29 cellular contexts compared by ENCODE assay signal in the genomic region with DNA sequence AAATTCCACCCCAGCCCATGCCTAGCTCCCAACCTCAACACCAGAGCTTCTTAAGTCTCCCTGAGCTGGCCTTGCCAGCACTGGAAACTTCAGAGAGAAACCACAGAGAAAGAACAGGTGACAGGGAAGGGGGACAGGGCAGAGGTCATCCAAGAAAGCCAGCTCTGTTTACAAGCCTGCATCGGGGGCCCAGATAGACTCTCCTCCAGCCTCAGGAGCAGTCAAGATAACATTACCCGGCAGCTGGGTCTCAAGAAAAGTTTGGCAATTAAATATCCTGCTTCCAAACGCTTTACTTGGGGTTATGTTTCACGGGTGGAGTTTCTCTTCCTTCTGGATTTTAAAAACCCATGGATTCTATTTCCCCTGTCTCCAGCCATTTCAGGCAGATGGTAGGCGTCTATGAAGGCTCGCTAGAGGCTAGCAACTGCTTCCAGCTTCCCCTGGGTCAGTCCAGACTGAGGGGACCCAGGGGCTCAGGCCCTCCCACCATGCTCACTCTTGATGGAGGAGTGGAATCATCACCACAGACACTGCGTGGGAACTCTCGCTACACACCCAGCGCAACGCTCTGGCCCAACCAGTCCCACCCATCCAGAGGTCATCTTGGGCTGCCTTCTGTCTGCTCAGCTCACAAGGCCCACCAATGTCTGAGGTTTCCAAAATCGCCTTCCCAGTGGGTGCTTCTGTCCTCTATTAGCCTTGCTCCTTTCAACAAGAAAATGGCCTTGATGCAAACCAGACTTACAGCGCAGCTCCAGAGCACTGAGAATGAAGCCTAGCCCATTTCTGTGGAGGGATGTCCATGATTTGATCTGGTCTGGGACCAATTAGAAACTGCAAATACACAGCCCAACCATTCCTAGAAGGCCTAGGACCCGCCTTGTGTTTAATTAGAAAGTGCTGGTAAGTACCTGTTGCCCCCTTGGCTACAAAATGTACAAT. TPM values are rescaled to one million over a fixed set of nuclear protein-coding genes. Genes with fewer than 3 reads are reported as not detected.
A peak's percentile ranks its signal among the peaks of the same experiment; 100 is the strongest.
DNase-seq lines count a peak whose midpoint lies in the region; ATAC-seq and TF ChIP-seq lines count a peak whose summit lies in the region.
"Had no signal": no experiment of that assay in that cellular context is flagged by ENCODE, and none has a peak within 500 bp of the region (broad histone marks: within the 10 kb centered on the region; RNA-seq: fewer than 3 reads in every experiment).

No MANE protein-coding gene starts in this region.

- no peaks in the 10 kb centered on the region for H3K36me3 Mint-ChIP-seq in CD4-positive, CD25-positive, alpha-beta regulatory T cell
- H3K36me3 Mint-ChIP-seq: activated CD8-positive, alpha-beta memory T cell treated with anti-CD3 and anti-CD28 coated beads, Interleukin-2, amount 10 ng/mL, durations not matched to agents 7 days and 5 days had no signal

- no peak for DNase-seq in CD4-positive, CD25-positive, alpha-beta regulatory T cell
- DNase-seq in SK-N-DZ (ENCODE audit: low spot score) (peak; percentile 92), left ventricle myocardium inferior (peak; percentile 39), neuronal stem cell (ENCODE audit: low spot score) (no peak)
- DNase-seq in stimulated activated CD4-positive, alpha-beta T cell treated with anti-CD3 and anti-CD28 coated beads, Interleukin-2, amount 100 ng/mL, for 48 hours = no peak
- no peak for DNase-seq in stimulated activated naive CD8-positive, alpha-beta T cell treated with anti-CD3 and anti-CD28 coated beads, Interleukin-15, Interleukin-2, amounts not matched to agents 100 U/mL and 50 U/mL, for 24 hours
- DNase-seq: ACHN; activated B cell treated with CpG ODN at 0.5 μM for 24 hours; activated CD4-positive, alpha-beta T cell treated with anti-CD3 and anti-CD28 coated beads, Interleukin-2, amount 50 U/mL, for 1 hour; activated CD8-positive, alpha-beta memory T cell treated with anti-CD3 and anti-CD28 coated beads, Interleukin-2, amount 10 ng/mL, durations not matched to agents 7 days and 5 days; activated naive CD4-positive, alpha-beta T cell treated with Interleukin-2 at 50 U/mL for 16 hours; BE2C; body of pancreas; COR-L47; DND-41; effector memory CD4-positive, alpha-beta T cell; erythroblast; head of caudate nucleus; HFFc6; kidney glomerular epithelial cell; NCI-H1417; NCI-H446; occipital lobe; stimulated activated CD4-positive, alpha-beta T cell treated with anti-CD3 and anti-CD28 coated beads, Interleukin-2, amount 100 ng/mL, for 24 hours; transverse colon had no signal

- intact Hi-C loops in left ventricle myocardium inferior (cut with micrococcal nuclease) = no loop called here

- H3K4me3 ChIP-seq in CD4-positive, CD25-positive, alpha-beta regulatory T cell (ENCODE audit: low read depth, low read length) = no peak overlapping the region
- H3K4me3 ChIP-seq in left ventricle myocardium inferior (no peak overlapping the region), neuronal stem cell (ENCODE audit: low read length in 2 of 2) (no peak overlapping the region)
- H3K4me3 ChIP-seq: body of pancreas, smooth muscle cell, transverse colon had no signal

- H3K4me3 Mint-ChIP-seq in CD4-positive, CD25-positive, alpha-beta regulatory T cell = no peak overlapping the region
- H3K4me3 Mint-ChIP-seq: activated B cell treated with CpG ODN at 0.5 μM for 24 hours; activated CD8-positive, alpha-beta memory T cell treated with anti-CD3 and anti-CD28 coated beads, Interleukin-2, amount 10 ng/mL, durations not matched to agents 7 days and 5 days; HFFc6 had no signal

- H2AK5ac ChIP-seq in neuronal stem cell (ENCODE audit: low read depth, low read length) = peak overlapping the region; percentile 36

- H3K9me3 Mint-ChIP-seq in CD4-positive, CD25-positive, alpha-beta regulatory T cell = no peaks in the 10 kb centered on the region
- H3K9me3 Mint-ChIP-seq: activated B cell treated with CpG ODN at 0.5 μM for 24 hours, HFFc6 had no signal

- no peak overlapping the region for H2AFZ ChIP-seq in neuronal stem cell (ENCODE audit: low read length)

- no CpG with 5 or more reads among the region's 13 CpGs for whole genome bisulfite sequencing in neuronal stem cell (ENCODE audit: extremely low coverage in 2 of 2, insufficient read length in 2 of 2, insufficient replicate concordance in 1 of 2), 2 donors

- H3K4me1 ChIP-seq in CD4-positive, CD25-positive, alpha-beta regulatory T cell (ENCODE audit: control insufficient read depth, insufficient read depth, low read length, poor library complexity, severe bottlenecking) = peaks cover 16% of the 10 kb centered on the region
- H3K4me1 ChIP-seq in left ventricle myocardium inferior = peaks cover 44% of the 10 kb centered on the region
- peaks cover 24 to 39% of the 10 kb centered on the region in 2 donors for H3K4me1 ChIP-seq in neuronal stem cell (ENCODE audit: control insufficient read depth in 2 of 2, insufficient read depth in 1 of 2, low read depth in 1 of 2, low read length in 2 of 2)

- no peak overlapping the region for H4K91ac ChIP-seq in neuronal stem cell (ENCODE audit: low read depth, low read length, poor library complexity)

- no peak overlapping the region for H2BK120ac ChIP-seq in neuronal stem cell (ENCODE audit: low read depth, low read length)

- TF ChIP-seq CTCF in left ventricle myocardium inferior (IDR thresholded peaks at IDR 0.05; ENCODE audit: borderline replicate concordance) = no peak

- H3K14ac ChIP-seq in neuronal stem cell (ENCODE audit: low read length) = no peak overlapping the region

- no peaks in the 10 kb centered on the region for H3K79me1 ChIP-seq in neuronal stem cell (ENCODE audit: low read depth, low read length)

- H3K9ac ChIP-seq in neuronal stem cell (ENCODE audit: low read depth, low read length, poor library complexity) = no peak overlapping the region
- H3K9ac ChIP-seq: KMS-11 had no signal

- no peaks in the 10 kb centered on the region for H3K36me3 ChIP-seq in CD4-positive, CD25-positive, alpha-beta regulatory T cell (ENCODE audit: control insufficient read depth, insufficient read depth, low read length)
- H3K36me3 ChIP-seq in left ventricle myocardium inferior (no peaks in the 10 kb centered on the region), neuronal stem cell (replicated peaks in 1 of 2; ENCODE audit: control insufficient read depth in 2 of 2, insufficient read depth in 2 of 2, low read length in 2 of 2) (no peaks in the 10 kb centered on the region)
- H3K36me3 ChIP-seq: BE2C, transverse colon had no signal

- H3K23ac ChIP-seq in neuronal stem cell (ENCODE audit: low read depth, low read length, poor library complexity) = no peak overlapping the region

- H3K27ac ChIP-seq in CD4-positive, CD25-positive, alpha-beta regulatory T cell (ENCODE audit: insufficient read depth, low read length, poor library complexity, severe bottlenecking) = no peak overlapping the region
- H3K27ac ChIP-seq in left ventricle myocardium inferior (replicated peaks) = peak overlapping the region; percentile 37
- no peak overlapping the region for H3K27ac ChIP-seq in neuronal stem cell (replicated peaks; ENCODE audit: low read length)
- H3K27ac ChIP-seq: body of pancreas, KMS-11, transverse colon had no signal

- no peaks in the 10 kb centered on the region for H3K27me3 ChIP-seq in CD4-positive, CD25-positive, alpha-beta regulatory T cell (ENCODE audit: control insufficient read depth, insufficient read depth, low read length)
- no peaks in the 10 kb centered on the region for H3K27me3 ChIP-seq in left ventricle myocardium inferior (ENCODE audit: low read depth)
- H3K27me3 ChIP-seq in neuronal stem cell (ENCODE audit: control insufficient read depth in 3 of 3, insufficient read depth in 3 of 3, low read depth in 1 of 3, low read length in 3 of 3) = no peaks in the 10 kb centered on the region
- H3K27me3 ChIP-seq: BE2C, body of pancreas, transverse colon had no signal

- no peak overlapping the region for H2BK15ac ChIP-seq in neuronal stem cell (ENCODE audit: low read length)

- H4K8ac ChIP-seq in neuronal stem cell (ENCODE audit: low read depth, low read length) = no peak overlapping the region

- no peak overlapping the region for H2BK5ac ChIP-seq in neuronal stem cell (ENCODE audit: low read length)

- H3K27ac Mint-ChIP-seq in CD4-positive, CD25-positive, alpha-beta regulatory T cell = peak overlapping the region in 2 of 3 donors; percentile 42 to 72
- H3K27ac Mint-ChIP-seq: activated B cell treated with CpG ODN at 0.5 μM for 24 hours; activated CD8-positive, alpha-beta memory T cell treated with anti-CD3 and anti-CD28 coated beads, Interleukin-2, amount 10 ng/mL, durations not matched to agents 7 days and 5 days; HFFc6 had no signal

- peak overlapping the region; percentile 66 for H3K18ac ChIP-seq in neuronal stem cell (ENCODE audit: low read length)

- no peak overlapping the region for H3K4ac ChIP-seq in neuronal stem cell (ENCODE audit: low read length)

- H3K27me3 Mint-ChIP-seq in CD4-positive, CD25-positive, alpha-beta regulatory T cell = peaks cover 4% of the 10 kb centered on the region
- H3K27me3 Mint-ChIP-seq: activated CD8-positive, alpha-beta memory T cell treated with anti-CD3 and anti-CD28 coated beads, Interleukin-2, amount 10 ng/mL, durations not matched to agents 7 days and 5 days had no signal

- H3K4me2 ChIP-seq in neuronal stem cell (ENCODE audit: insufficient read depth, low read length, poor library complexity, severe bottlenecking) = no peak overlapping the region
- H3K4me2 ChIP-seq: KMS-11, smooth muscle cell had no signal

- H3K9me3 ChIP-seq in CD4-positive, CD25-positive, alpha-beta regulatory T cell (ENCODE audit: control insufficient read depth in 2 of 2, low read length in 2 of 2) = no peaks in the 10 kb centered on the region
- H3K9me3 ChIP-seq in left ventricle myocardium inferior (replicated peaks) (no peaks in the 10 kb centered on the region), neuronal stem cell (replicated peaks in 1 of 2; ENCODE audit: control insufficient read depth in 2 of 2, insufficient read depth in 1 of 2, low read depth in 1 of 2, low read length in 2 of 2) (no peaks in the 10 kb centered on the region)
- H3K9me3 ChIP-seq: BE2C, body of pancreas, transverse colon had no signal

- no peak for ATAC-seq in CD4-positive, CD25-positive, alpha-beta regulatory T cell (ENCODE audit: low read depth in 2 of 2)
- no peak for ATAC-seq in HG03460 (IDR thresholded peaks at IDR 0.05; ENCODE audit: unreplicated experiment)
- no peak for ATAC-seq in stimulated activated naive CD8-positive, alpha-beta T cell treated with anti-CD3 and anti-CD28 coated beads, Interleukin-15, Interleukin-2, amounts not matched to agents 100 U/mL and 50 U/mL, for 24 hours
- no peak for ATAC-seq in GM21367 (IDR thresholded peaks at IDR 0.05; ENCODE audit: unreplicated experiment)
- ATAC-seq: activated CD8-positive, alpha-beta memory T cell treated with anti-CD3 and anti-CD28 coated beads, Interleukin-2, amount 10 ng/mL, durations not matched to agents 7 days and 5 days; body of pancreas had no signal

- H2BK12ac ChIP-seq in neuronal stem cell (ENCODE audit: low read length) = peak overlapping the region; percentile 18

- H3K4me1 Mint-ChIP-seq in CD4-positive, CD25-positive, alpha-beta regulatory T cell = peaks cover 6 to 18% (median 15%) of the 10 kb centered on the region in 4 donors
- H3K4me1 Mint-ChIP-seq: activated B cell treated with CpG ODN at 0.5 μM for 24 hours had no signal

RNA-seq across cellular contexts. Expression of a gene that starts 48.7 kb away (rescaled TPM):
- total RNA-seq in CD4-positive, CD25-positive, alpha-beta regulatory T cell = 15.4 TPM
- under 1 TPM; 0.24 to 0.59 (median 0.38) TPM for polyA plus RNA-seq in CD4-positive, CD25-positive, alpha-beta regulatory T cell
- polyA plus RNA-seq in SK-N-DZ (2014; cell fraction: cytosol; rRNA removed) = 5.3 and 5.6 TPM in 2 replicates
- 9.6 and 14.8 TPM in 2 replicates for polyA plus RNA-seq in SK-N-DZ (2014; cell fraction: nucleus; rRNA removed)
- total RNA-seq in left ventricle myocardium inferior = 34.4 TPM
- 9.8 TPM for polyA plus RNA-seq in neuronal stem cell (2013, experiment 1 of 2)
- 9.8 TPM for polyA plus RNA-seq in neuronal stem cell (2013, experiment 2 of 2)

Comparison
In these comparisons a context has a peak if more than half of its experiments do, and no peak if none do; other contexts are left out.
1. DNase-seq: peak in SK-N-DZ (single experiment) and left ventricle myocardium inferior (single experiment); none in CD4-positive, CD25-positive, alpha-beta regulatory T cell (0 of 3), neuronal stem cell (single experiment), stimulated activated CD4-positive, alpha-beta T cell treated with anti-CD3 and anti-CD28 coated beads, Interleukin-2, amount 100 ng/mL, for 48 hours (0 of 2) and stimulated activated naive CD8-positive, alpha-beta T cell treated with anti-CD3 and anti-CD28 coated beads, Interleukin-15, Interleukin-2, amounts not matched to agents 100 U/mL and 50 U/mL, for 24 hours (single experiment).